ENCODE assay signal across 21 cellular contexts in the genomic region with DNA sequence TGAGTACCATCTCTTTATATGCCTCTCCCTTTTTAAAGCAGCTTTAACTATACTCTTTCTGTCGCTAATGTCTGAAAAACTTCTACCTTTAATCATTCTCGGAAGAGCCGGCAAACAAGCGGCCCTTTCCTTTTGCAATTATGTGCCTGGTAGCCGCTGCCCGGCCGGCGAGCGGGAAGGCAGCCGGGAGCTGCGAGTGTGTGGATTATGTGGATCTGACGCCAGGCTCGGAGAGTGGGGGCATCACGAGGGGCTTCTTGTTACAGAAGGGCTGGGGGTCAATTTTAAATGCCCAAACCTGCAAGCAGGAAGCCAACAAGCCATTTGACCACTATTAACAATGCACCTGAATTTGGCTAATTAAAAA.
DNase-seq lines count a peak whose midpoint lies in the region; ATAC-seq, FAIRE-seq and TF ChIP-seq lines count a peak whose summit lies in the region.
"Had no signal": no experiment of that assay in that cellular context is flagged by ENCODE, and none has a peak within 500 bp of the region (broad histone marks: within the 10 kb centered on the region; RNA-seq: fewer than 3 reads in every experiment).

No MANE protein-coding gene starts in this region.

- no peak overlapping the region for H4K5ac ChIP-seq in H1 (ENCODE audit: insufficient read length, low read depth, low read length)
- no peak overlapping the region for H4K5ac ChIP-seq in mesendoderm (ENCODE audit: low read length)

- H2BK120ac ChIP-seq in H1 (replicated peaks; ENCODE audit: low read depth, low read length) (no peak overlapping the region), mesendoderm (ENCODE audit: low read depth, low read length) (no peak overlapping the region)

- CTCF ChIA-PET in H1 (lab: Charles Lee; ENCODE audit: partially characterized antibody), result interaction anchor here (0.6 to 1.6 kb wide), 4 partner anchors 9 to 388 kb away, joined by 3 to 4 read pairs (median 4); no protein-coding TSS in a partner anchor

- no peak overlapping the region for H3K14ac ChIP-seq in H1 (ENCODE audit: insufficient read length)

- no peaks in the 10 kb centered on the region for H3K36me3 ChIP-seq in GM23248 (ENCODE audit: low read depth)
- no peaks in the 10 kb centered on the region for H3K36me3 ChIP-seq in H1 (ENCODE audit: control insufficient read depth in 2 of 4, insufficient read depth in 4 of 4, low read length in 3 of 4)
- H3K36me3 ChIP-seq in mesendoderm (ENCODE audit: control insufficient read depth, insufficient read depth, low read length), result no peaks in the 10 kb centered on the region
- H3K36me3 ChIP-seq: pancreas had no signal

- ATAC-seq in GM18868 (IDR thresholded peaks at IDR 0.05; ENCODE audit: unreplicated experiment), result no peak
- no peak for ATAC-seq in GM21723 (IDR thresholded peaks at IDR 0.05; ENCODE audit: unreplicated experiment)
- ATAC-seq: Right ventricle myocardium inferior; stimulated activated naive CD8-positive, alpha-beta T cell treated with anti-CD3 and anti-CD28 coated beads, Interleukin-15, amount 100 ng/mL, for 72 hours had no signal

- no peak overlapping the region for H2BK12ac ChIP-seq in H1 (ENCODE audit: low read depth, low read length)

- H2BK5ac ChIP-seq in H1 (ENCODE audit: low read depth, low read length) (no peak overlapping the region), mesendoderm (ENCODE audit: low read length) (no peak overlapping the region)

- H3K4ac ChIP-seq in H1 (replicated peaks; ENCODE audit: insufficient read length, low read depth, low read length) (no peak overlapping the region), mesendoderm (ENCODE audit: low read depth, low read length) (no peak overlapping the region)

- no peaks in the 10 kb centered on the region for H3K79me2 ChIP-seq in GM23248 (ENCODE audit: insufficient read depth)
- no peaks in the 10 kb centered on the region for H3K79me2 ChIP-seq in H1 (ENCODE audit: control insufficient read depth in 1 of 2, insufficient read depth in 2 of 2, low read length in 2 of 2)
- H3K79me2 ChIP-seq in mesendoderm (ENCODE audit: control insufficient read depth, insufficient read depth, low read length), result no peaks in the 10 kb centered on the region

- WGBS in GM23248 (ENCODE audit: low coverage in 1 of 2, low lambda C conversion rate in 2 of 2, missing lambda C conversion rate in 2 of 2), 2 experiments, result 7 to 9% methylated on average over 14 of the region's 14 CpGs
- 61% methylated on average over 14 of the region's 14 CpGs; no CpG with 5 or more reads in 1 of the 2 experiments for WGBS in H1 (ENCODE audit: extremely low coverage in 1 of 2, insufficient coverage in 1 of 2, insufficient read length in 1 of 2, insufficient replicate concordance in 2 of 2, low coverage in 1 of 2, low lambda C conversion rate in 2 of 2, missing lambda C conversion rate in 1 of 2), 2 experiments
- no CpG with 5 or more reads among the region's 14 CpGs for WGBS in mesendoderm (ENCODE audit: extremely low coverage, insufficient coverage, low lambda C conversion rate)

- H4K20me1 ChIP-seq in GM23248 (ENCODE audit: insufficient read depth) (no peaks in the 10 kb centered on the region), H1 (replicated peaks in 1 of 2; ENCODE audit: control insufficient read depth in 1 of 2, insufficient read depth in 2 of 2, low read length in 2 of 2) (no peaks in the 10 kb centered on the region)

- in situ Hi-C loops in GM23248 (cut with MboI), result no loop called here

- H3K27me3 ChIP-seq in GM23248 (replicated peaks; ENCODE audit: insufficient read depth) (peaks cover 10% of the 10 kb centered on the region), H1 (replicated peaks in 1 of 4; ENCODE audit: control insufficient read depth in 3 of 4, extremely low read depth in 1 of 4, insufficient read depth in 3 of 4, low read length in 3 of 4) (no peaks in the 10 kb centered on the region), mesendoderm (ENCODE audit: insufficient read depth, low read length, poor library complexity) (no peaks in the 10 kb centered on the region)

- no peak overlapping the region for H3K23ac ChIP-seq in H1 (ENCODE audit: insufficient read length)
- H3K23ac ChIP-seq in mesendoderm (ENCODE audit: low read length), result no peak overlapping the region

- H2AK5ac ChIP-seq in H1 (ENCODE audit: low read depth, low read length) (no peak overlapping the region), mesendoderm (ENCODE audit: low read length) (no peak overlapping the region)

- POLR2A ChIA-PET in H1 (lab: Charles Lee; ENCODE audit: partially characterized antibody), result no interaction called here

- no peak for TF ChIP-seq CTCF in H1 (IDR thresholded peaks at IDR 0.05; ENCODE audit: control extremely low read depth in 1 of 3, insufficient read depth in 1 of 3, low read depth in 1 of 3, low read length in 3 of 3)

- H4K8ac ChIP-seq in H1 (ENCODE audit: extremely low read depth, insufficient read depth, low read length) (no peak overlapping the region), mesendoderm (ENCODE audit: low read depth, low read length) (no peak overlapping the region)

- no peak for TF ChIP-seq EP300 in H1 (IDR thresholded peaks at IDR 0.05; ENCODE audit: borderline replicate concordance in 1 of 2, low read depth in 2 of 2, low read length in 2 of 2)

- 0 out of 2 replicates have a peak, but pooled peaks cover 5% of the 10 kb centered on the region for H3K4me1 ChIP-seq in GM23248 (ENCODE audit: insufficient read depth)
- H3K4me1 ChIP-seq in H1 (replicated peaks in 1 of 4; ENCODE audit: control insufficient read depth in 3 of 4, insufficient read depth in 4 of 4, low read length in 3 of 4), result peaks cover 0 to 6% (median 0%) of the 10 kb centered on the region in 4 experiments; a peak in 2 of 7 replicates
- no peaks in the 10 kb centered on the region for H3K4me1 ChIP-seq in mesendoderm (ENCODE audit: control insufficient read depth, low read depth, low read length)
- H3K4me1 ChIP-seq: Caco-2, pancreas had no signal

- H3K4me3 ChIP-seq in GM23248, result no peak overlapping the region
- peak overlapping the region in 2 of 4 experiments; percentile 6 to 44; a peak in 2 of 8 replicates for H3K4me3 ChIP-seq in H1 (ENCODE audit: extremely low read depth in 1 of 4, insufficient read depth in 2 of 4, low read depth in 3 of 4, low read length in 4 of 4)
- no peak overlapping the region for H3K4me3 ChIP-seq in mesendoderm (ENCODE audit: low read length)

- H3K27ac ChIP-seq in GM23248 (no peak overlapping the region), H1 (ENCODE audit: low read depth, low read length) (no peak overlapping the region), mesendoderm (ENCODE audit: low read depth, low read length) (no peak overlapping the region)
- H3K27ac ChIP-seq: pancreas had no signal

- H3K56ac ChIP-seq in H1 (replicated peaks; ENCODE audit: insufficient read length, low read depth, low read length) (no peak overlapping the region), mesendoderm (ENCODE audit: low read length) (no peak overlapping the region)

- TF ChIP-seq RAD21 in H1 (IDR thresholded peaks at IDR 0.05 in 1 of 2, conservative IDR thresholded peaks at IDR 0.05 in 1 of 2; ENCODE audit: low read depth in 2 of 2, low read length in 2 of 2), result no peak

- FAIRE-seq in H1 (lab: Jason Lieb, UNC), result no peak
- FAIRE-seq: pancreas had no signal

- no peak overlapping the region for H4K91ac ChIP-seq in H1 (replicated peaks; ENCODE audit: insufficient read length, low read length)

- H3K9me3 ChIP-seq in GM23248 (ENCODE audit: low read depth), result no peaks in the 10 kb centered on the region
- peaks cover 4 to 7% of the 10 kb centered on the region in 2 experiments; a peak in 1 of 4 replicates for H3K9me3 ChIP-seq in H1 (ENCODE audit: insufficient read depth in 2 of 2, low read depth in 1 of 2, low read length in 1 of 2)
- H3K9me3 ChIP-seq: Caco-2, pancreas had no signal

- no peaks in the 10 kb centered on the region for H3K23me2 ChIP-seq in H1 (ENCODE audit: low read depth, low read length)

- H3K18ac ChIP-seq in H1 (ENCODE audit: extremely low read depth, low read length) (no peak overlapping the region), mesendoderm (ENCODE audit: low read length) (no peak overlapping the region)

- no peak overlapping the region for H2BK20ac ChIP-seq in H1 (ENCODE audit: low read length)

- no peaks in the 10 kb centered on the region for H3K79me1 ChIP-seq in H1 (ENCODE audit: low read depth, low read length)
- H3K79me1 ChIP-seq in mesendoderm (ENCODE audit: low read length), result no peaks in the 10 kb centered on the region

- H2AFZ ChIP-seq in GM23248, result no peak overlapping the region
- peak overlapping the region; percentile 63; the same call in 1 of the 2 replicates for H2AFZ ChIP-seq in H1 (ENCODE audit: low read length)

- no peaks in the 10 kb centered on the region for H3F3A ChIP-seq in GM23248 (ENCODE audit: insufficient read depth)

- no peak overlapping the region for H2BK15ac ChIP-seq in H1 (ENCODE audit: low read length)
- H2BK15ac ChIP-seq in mesendoderm (replicated peaks; ENCODE audit: low read depth), result no peak overlapping the region

- H3K9ac ChIP-seq in GM23248, result no peak overlapping the region
- no peak overlapping the region for H3K9ac ChIP-seq in H1 (replicated peaks in 1 of 4; ENCODE audit: extremely low read depth in 1 of 4, low read depth in 3 of 4, low read length in 3 of 4)
- H3K9ac ChIP-seq in mesendoderm (ENCODE audit: low read length), result peak overlapping the region; percentile 17

- no peaks in the 10 kb centered on the region for H3K9me2 ChIP-seq in GM23248 (ENCODE audit: insufficient read depth)

- H3K4me2 ChIP-seq in GM23248 (ENCODE audit: unreplicated experiment), result no peak overlapping the region
- H3K4me2 ChIP-seq in H1 (ENCODE audit: insufficient read depth in 1 of 2, low read depth in 2 of 2, low read length in 2 of 2), result peak overlapping the region; percentile 33 to 56; a peak in 3 of 4 replicates
- H3K4me2 ChIP-seq in mesendoderm (ENCODE audit: low read length), result no peak overlapping the region

- TF ChIP-seq POLR2A in H1 (IDR thresholded peaks at IDR 0.05; ENCODE audit: control extremely low read depth in 1 of 2, low read depth in 2 of 2, low read length in 2 of 2), result no peak

- DNase-seq in GM23248 (peak; percentile 13), NCI-H1417 (lab: John Stamatoyannopoulos, UW) (peak in 2 of 3 experiments; percentile 43 to 79), H1 (ENCODE audit: low read depth in 1 of 2, low spot score in 2 of 2) (no peak), mesendoderm (no peak), foreskin melanocyte (no peak), amniotic stem cell (lab: John Stamatoyannopoulos, UW) (no peak)
- DNase-seq: activated CD4-positive, alpha-beta T cell treated with anti-CD3 and anti-CD28 coated beads, Interleukin-2, amount 10 ng/mL, durations not matched to agents 7 days and 5 days; activated CD8-positive, alpha-beta memory T cell treated with anti-CD3 and anti-CD28 coated beads, Interleukin-2, amount 50 U/mL, for 4 hours; activated effector memory CD4-positive, alpha-beta T cell treated with anti-CD3 and anti-CD28 coated beads, Interleukin-2, amount 50 U/mL, for 16 hours; AML-193; Caco-2; effector CD4-positive, alpha-beta T cell; HCEC 1CT; NCI-H187 treated with DMSO at 0.1 percent for 48 hours; NCI-H446; stimulated activated CD4-positive, alpha-beta T cell treated with anti-CD3 and anti-CD28 coated beads, Interleukin-2, amount 100 ng/mL, for 24 hours; stimulated activated naive CD8-positive, alpha-beta T cell treated with anti-CD3 and anti-CD28 coated beads, Interleukin-15, amount 100 ng/mL, for 72 hours had no signal

TF ChIP-seq in H1, 55 proteins besides CTCF, POLR2A, EP300 and RAD21 (continues in another document):
- no peak for TF ChIP-seq SUZ12 (IDR thresholded peaks at IDR 0.05; ENCODE audit: low read length)

Comparison
In these comparisons a context has a peak if more than half of its experiments do, and no peak if none do; other contexts are left out.
1. DNase-seq: peak in GM23248 (single experiment) and NCI-H1417 (2 of 3); none in H1 (0 of 2), mesendoderm (single experiment), foreskin melanocyte (single experiment) and amniotic stem cell (single experiment).
2. H3K4me2 ChIP-seq: peak in H1 (2 of 2); none in GM23248 (single experiment) and mesendoderm (single experiment).